24 cellular contexts compared by ENCODE assay signal in genomic region chr6:163177892-163178420, GRCh38.
"Had no signal": no experiment of that assay in that cellular context is flagged by ENCODE, and none has a peak within 500 bp of the region (broad histone marks: within the 10 kb centered on the region; RNA-seq: fewer than 3 reads in every experiment).

No MANE protein-coding gene starts in this region.

- ATAC-seq: activated CD4-positive, alpha-beta T cell treated with anti-CD3 and anti-CD28 coated beads for 36 hours; activated CD8-positive, alpha-beta T cell treated with anti-CD3 and anti-CD28 coated beads for 36 hours; activated T-cell treated with anti-CD3 and anti-CD28 coated beads, Interleukin-2, amount 50 U/mL, for 72 hours had no signal

- H3K9me3 ChIP-seq: breast epithelium, Peyer's patch, SJCRH30, SK-N-SH had no signal

- H3K27ac Mint-ChIP-seq: activated CD4-positive, alpha-beta T cell treated with anti-CD3 and anti-CD28 coated beads for 36 hours; activated CD8-positive, alpha-beta T cell treated with anti-CD3 and anti-CD28 coated beads for 36 hours; activated T-cell treated with anti-CD3 and anti-CD28 coated beads, Interleukin-2, amount 50 U/mL, for 72 hours had no signal

- H3K4me1 Mint-ChIP-seq: activated CD4-positive, alpha-beta T cell treated with anti-CD3 and anti-CD28 coated beads for 36 hours had no signal

- H3K9me3 Mint-ChIP-seq: activated CD8-positive, alpha-beta T cell treated with anti-CD3 and anti-CD28 coated beads for 36 hours; activated T-cell treated with anti-CD3 and anti-CD28 coated beads, Interleukin-2, amount 50 U/mL, for 72 hours had no signal

- DNase-seq: activated CD4-positive, alpha-beta T cell treated with anti-CD3 and anti-CD28 coated beads for 36 hours; activated CD4-positive, alpha-beta T cell treated with anti-CD3 and anti-CD28 coated beads, Interleukin-2, amount 50 U/mL, for 1 hour; activated CD8-positive, alpha-beta memory T cell treated with anti-CD3 and anti-CD28 coated beads, Interleukin-2, amount 50 U/mL, for 4 hours; activated CD8-positive, alpha-beta T cell treated with anti-CD3 and anti-CD28 coated beads for 36 hours; activated naive CD4-positive, alpha-beta T cell treated with anti-CD3 and anti-CD28 coated beads, Interleukin-2, amount 50 U/mL, for 16 hours; activated T-cell treated with anti-CD3 and anti-CD28 coated beads, Interleukin-2, amount 50 U/mL, for 72 hours; aorta; IMR-90; Kasumi-1; KBM-7; NCI-H1092 treated with DMSO at 0.1 percent for 48 hours; NCI-H1417 treated with DMSO at 0.1 percent for 48 hours; NCI-H1694; NCI-H2029 treated with DMSO at 0.1 percent for 48 hours; NCI-H446; NCI-H524; Peyer's patch; Right ventricle myocardium superior; SJCRH30; SK-N-SH; T-helper 1 cell; WERI-Rb-1 had no signal

- H3K27ac ChIP-seq: breast epithelium, Peyer's patch, RWPE1, SJCRH30, WERI-Rb-1 had no signal

- H3K4me3 Mint-ChIP-seq: activated CD4-positive, alpha-beta T cell treated with anti-CD3 and anti-CD28 coated beads for 36 hours; activated CD8-positive, alpha-beta T cell treated with anti-CD3 and anti-CD28 coated beads for 36 hours; activated T-cell treated with anti-CD3 and anti-CD28 coated beads, Interleukin-2, amount 50 U/mL, for 72 hours had no signal

- H3K4me1 ChIP-seq: breast epithelium, Peyer's patch had no signal

- H3K4me3 ChIP-seq: breast epithelium, Peyer's patch, SJCRH30 had no signal

- H3K4me2 ChIP-seq: SK-N-SH had no signal

- H3K27me3 ChIP-seq: breast epithelium, Peyer's patch, SJCRH30 had no signal

- H3K36me3 ChIP-seq: breast epithelium, Peyer's patch, SJCRH30, WERI-Rb-1 had no signal
